Comparison of ENCODE assay signal across 2 cellular contexts in genomic region chr11:9473408-9473807, GRCh38.
TF ChIP-seq lines count a peak whose summit lies in the region.

No MANE protein-coding gene starts in this region.

TF ChIP-seq in A549, 52 proteins besides CTCF, POLR2A, EP300 and RAD21:
- TF ChIP-seq HEYL (CRISPR knock-in tag; IDR thresholded peaks at IDR 0.05) (no peak), PHF8 (IDR thresholded peaks at IDR 0.05; ENCODE audit: borderline replicate concordance, low read depth) (no peak), USF2 (IDR thresholded peaks at IDR 0.05) (no peak), HMGXB4 (CRISPR knock-in tag; IDR thresholded peaks at IDR 0.05; ENCODE audit: borderline replicate concordance) (no peak), HOXB13 (CRISPR knock-in tag; IDR thresholded peaks at IDR 0.05; ENCODE audit: low read depth) (no peak), PBX3 (IDR thresholded peaks at IDR 0.05) (no peak)
TF ChIP-seq in A549: peak in this region for 0.

TF ChIP-seq in K562, 482 proteins besides CTCF, POLR2A, EP300 and RAD21:
- peak; percentile 25; the same call in 1 of the 2 replicates for TF ChIP-seq RFX1 (IDR thresholded peaks at IDR 0.05)
- no peak for TF ChIP-seq ZNF609 (CRISPR knock-in tag; IDR thresholded peaks at IDR 0.05; ENCODE audit: borderline replicate concordance)
